Comparison of ENCODE assay signal across 9 cellular contexts in the genomic region with DNA sequence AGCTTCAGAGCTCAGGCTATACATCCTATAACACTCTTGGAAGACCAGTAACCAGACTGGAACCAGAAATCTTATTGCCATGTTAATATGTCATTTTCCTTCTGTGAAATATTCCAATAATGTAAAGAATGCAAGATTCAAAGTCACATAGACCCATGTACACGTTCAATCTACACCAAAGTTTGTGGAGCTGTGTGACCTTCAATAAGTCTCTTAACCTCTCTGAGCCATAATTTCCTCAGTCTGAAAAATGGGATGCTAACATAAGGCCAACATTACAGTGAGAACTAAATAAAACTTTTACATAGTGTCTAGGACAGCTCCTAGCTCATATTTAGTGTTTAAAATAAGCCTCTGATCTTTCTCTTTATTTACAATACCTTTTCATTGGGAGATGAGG.
A peak's percentile ranks its signal among the peaks of the same experiment; 100 is the strongest.
DNase-seq lines count a peak whose midpoint lies in the region; TF ChIP-seq lines count a peak whose summit lies in the region.
"Had no signal": no experiment of that assay in that cellular context is flagged by ENCODE, and none has a peak within 500 bp of the region (broad histone marks: within the 10 kb centered on the region; RNA-seq: fewer than 3 reads in every experiment).

No MANE protein-coding gene starts in this region.

- DNase-seq in activated CD4-positive, alpha-beta T cell treated with anti-CD3 and anti-CD28 coated beads, Interleukin-2, amount 10 ng/mL, durations not matched to agents 24 days and 14 days, result no peak
- no peak for DNase-seq in activated CD4-positive, alpha-beta T cell treated with anti-CD3 and anti-CD28 coated beads, Interleukin-2, amount 50 U/mL, for 48 hours
- no peak for DNase-seq in activated CD4-positive, alpha-beta memory T cell treated with anti-CD3 and anti-CD28 coated beads, Interleukin-2, amount 10 ng/mL, durations not matched to agents 7 days and 5 days
- DNase-seq in kidney tubule cell (ENCODE audit: low spot score) (peak; percentile 16), stomach (no peak), NCI-H526 (lab: John Stamatoyannopoulos, UW) (no peak), COR-L47 (lab: John Stamatoyannopoulos, UW) (no peak), cerebellar cortex (ENCODE audit: low spot score) (no peak)
- DNase-seq: NCI-H82 had no signal

- no peak for TF ChIP-seq EP300 in stomach (IDR thresholded peaks at IDR 0.05)

- no peak for TF ChIP-seq CTCF in stomach (IDR thresholded peaks at IDR 0.05)

- WGBS in stomach, 5 donors, result 47 to 68% (median 54%) methylated on average over 1 of the region's 1 CpG

- CTCF ChIA-PET in activated CD4-positive, alpha-beta memory T cell treated with anti-CD3 and anti-CD28 coated beads, Interleukin-2, amount 10 ng/mL, durations not matched to agents 7 days and 5 days (lab: Charles Lee), result interaction anchor here (1.2 to 6.0 kb wide), 3 partner anchors 18 to 72 kb away, joined by 3 to 52 read pairs (median 23); partner anchors contain the start of gene ARRDC3

- POLR2A ChIA-PET in activated CD4-positive, alpha-beta memory T cell treated with anti-CD3 and anti-CD28 coated beads, Interleukin-2, amount 10 ng/mL, durations not matched to agents 7 days and 5 days (lab: Charles Lee), result interaction anchor here (0.8 to 7.9 kb wide), 10 partner anchors 12 to 150 kb away, joined by 3 to 192 read pairs (median 8); partner anchors contain the start of gene ARRDC3

- TF ChIP-seq POLR2A in stomach (IDR thresholded peaks at IDR 0.05), result no peak

- H3K4me1 Mint-ChIP-seq in activated CD4-positive, alpha-beta T cell treated with anti-CD3 and anti-CD28 coated beads, Interleukin-2, amount 10 ng/mL, durations not matched to agents 24 days and 14 days, result peaks cover 39% of the 10 kb centered on the region
- H3K4me1 Mint-ChIP-seq in activated CD4-positive, alpha-beta memory T cell treated with anti-CD3 and anti-CD28 coated beads, Interleukin-2, amount 10 ng/mL, durations not matched to agents 7 days and 5 days, result peaks cover 61% of the 10 kb centered on the region

- H3K9me3 ChIP-seq in stomach, result no peaks in the 10 kb centered on the region

- H3K4me1 ChIP-seq in stomach, result peaks cover 8 to 44% (median 30%) of the 10 kb centered on the region in 4 donors

- H3K27me3 ChIP-seq in stomach, result no peaks in the 10 kb centered on the region

- H3K36me3 ChIP-seq in stomach, result no peaks in the 10 kb centered on the region

- peak overlapping the region in 1 of 4 donors; percentile 19 for H3K4me3 ChIP-seq in stomach

- H3K36me3 Mint-ChIP-seq in activated CD4-positive, alpha-beta T cell treated with anti-CD3 and anti-CD28 coated beads, Interleukin-2, amount 10 ng/mL, durations not matched to agents 24 days and 14 days (ENCODE audit: low read depth), result peaks cover 3% of the 10 kb centered on the region
- H3K36me3 Mint-ChIP-seq in activated CD4-positive, alpha-beta memory T cell treated with anti-CD3 and anti-CD28 coated beads, Interleukin-2, amount 10 ng/mL, durations not matched to agents 7 days and 5 days (ENCODE audit: low read depth), result peaks cover 35% of the 10 kb centered on the region

- peak overlapping the region; percentile 45 for H3K27ac Mint-ChIP-seq in activated CD4-positive, alpha-beta T cell treated with anti-CD3 and anti-CD28 coated beads, Interleukin-2, amount 10 ng/mL, durations not matched to agents 24 days and 14 days
- H3K27ac Mint-ChIP-seq in activated CD4-positive, alpha-beta memory T cell treated with anti-CD3 and anti-CD28 coated beads, Interleukin-2, amount 10 ng/mL, durations not matched to agents 7 days and 5 days, result peak overlapping the region; percentile 97

- peak overlapping the region; percentile 59 for H3K4me3 Mint-ChIP-seq in activated CD4-positive, alpha-beta T cell treated with anti-CD3 and anti-CD28 coated beads, Interleukin-2, amount 10 ng/mL, durations not matched to agents 24 days and 14 days
- H3K4me3 Mint-ChIP-seq in activated CD4-positive, alpha-beta memory T cell treated with anti-CD3 and anti-CD28 coated beads, Interleukin-2, amount 10 ng/mL, durations not matched to agents 7 days and 5 days, result peak overlapping the region; percentile 83

- H3K27ac ChIP-seq in stomach, result peak overlapping the region in 4 of 5 donors; percentile 76 to 85 (median 84)

- no peaks in the 10 kb centered on the region for H3K27me3 Mint-ChIP-seq in activated CD4-positive, alpha-beta T cell treated with anti-CD3 and anti-CD28 coated beads, Interleukin-2, amount 10 ng/mL, durations not matched to agents 24 days and 14 days
- no peaks in the 10 kb centered on the region for H3K27me3 Mint-ChIP-seq in activated CD4-positive, alpha-beta memory T cell treated with anti-CD3 and anti-CD28 coated beads, Interleukin-2, amount 10 ng/mL, durations not matched to agents 7 days and 5 days

- intact Hi-C loops in activated CD4-positive, alpha-beta T cell treated with anti-CD3 and anti-CD28 coated beads, Interleukin-2, amount 10 ng/mL, durations not matched to agents 24 days and 14 days (cut with micrococcal nuclease), result loop anchor here (5.0 to 10.0 kb wide), 2 partner anchors 85 to 208 kb away; no protein-coding TSS in a partner anchor
- intact Hi-C loops in stomach (cut with DNase I; ENCODE audit: low total_unique reads), result no loop called here

- peaks cover 4% of the 10 kb centered on the region for H3K9me3 Mint-ChIP-seq in activated CD4-positive, alpha-beta T cell treated with anti-CD3 and anti-CD28 coated beads, Interleukin-2, amount 10 ng/mL, durations not matched to agents 24 days and 14 days
- H3K9me3 Mint-ChIP-seq in activated CD4-positive, alpha-beta memory T cell treated with anti-CD3 and anti-CD28 coated beads, Interleukin-2, amount 10 ng/mL, durations not matched to agents 7 days and 5 days, result no peaks in the 10 kb centered on the region
